Comparison of ENCODE assay signal across 8 cellular contexts in the genomic region with DNA sequence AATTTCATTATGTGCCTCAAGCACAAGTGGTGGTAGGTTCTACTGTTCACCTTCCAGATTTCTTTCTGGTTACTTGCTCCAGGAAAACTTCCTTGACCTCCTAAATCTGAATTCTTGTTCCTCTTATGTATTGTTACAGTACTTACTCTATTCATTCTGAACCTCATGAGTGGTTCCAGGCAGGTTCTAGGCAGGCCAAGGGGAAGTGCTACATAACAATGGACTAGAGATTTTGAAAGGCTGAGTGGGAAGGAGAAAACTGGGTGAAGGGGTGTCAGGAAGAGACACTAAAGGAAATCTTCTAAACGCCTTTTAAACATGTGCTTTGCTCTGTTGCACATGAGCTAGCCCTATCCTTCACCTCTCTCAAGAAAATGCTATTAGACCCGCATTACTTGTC. TPM values are rescaled to one million over a fixed set of nuclear protein-coding genes. Genes with fewer than 3 reads are reported as not detected.
DNase-seq lines count a peak whose midpoint lies in the region; ATAC-seq and TF ChIP-seq lines count a peak whose summit lies in the region.

No MANE protein-coding gene starts in this region.

- H3K9me3 ChIP-seq in ES-I3 (ENCODE audit: control insufficient read depth, insufficient read depth, low read length) = no peaks in the 10 kb centered on the region
- no peaks in the 10 kb centered on the region for H3K9me3 ChIP-seq in neuron (ENCODE audit: low read length)
- H3K9me3 ChIP-seq in aorta (ENCODE audit: control insufficient read depth, low read length) = no peaks in the 10 kb centered on the region

- DNase-seq in NOMO-1 treated with DMSO at 0.1 percent for 48 hours (lab: John Stamatoyannopoulos, UW; ENCODE audit: unreplicated experiment) (peak; percentile 15), dorsolateral prefrontal cortex (no peak), NCI-H128 (lab: John Stamatoyannopoulos, UW; ENCODE audit: unreplicated experiment) (no peak), aorta (no peak), NCI-H524 (lab: John Stamatoyannopoulos, UW) (no peak)

- H2AFZ ChIP-seq in neuron (ENCODE audit: low read depth, low read length) = no peak overlapping the region

- H3K4me3 ChIP-seq in dorsolateral prefrontal cortex = peak overlapping the region in 56 of 59 donors; percentile 80 to 100 (median 91)
- peak overlapping the region; percentile 77 for H3K4me3 ChIP-seq in neuron (ENCODE audit: low read length)
- H3K4me3 ChIP-seq in aorta (ENCODE audit: low read length in 2 of 2) = no peak overlapping the region

- H3K27ac ChIP-seq in dorsolateral prefrontal cortex = peak overlapping the region in 22 of 59 donors; percentile 1 to 100 (median 96)
- H3K27ac ChIP-seq in aorta (ENCODE audit: low read depth in 1 of 2, low read length in 2 of 2) = no peak overlapping the region

- 54 to 57% methylated on average over 2 of the region's 2 CpGs for WGBS in aorta, 2 donors

- no peak for TF ChIP-seq CTCF in dorsolateral prefrontal cortex (IDR thresholded peaks at IDR 0.05 in 54 of 56, conservative IDR thresholded peaks at IDR 0.05 in 2 of 56; ENCODE audit: low read depth in 1 of 56, partially characterized antibody in 56 of 56)

- ATAC-seq in aorta (ENCODE audit: low FRiP score) (no peak), GM21825 (IDR thresholded peaks at IDR 0.05; ENCODE audit: unreplicated experiment) (no peak)

- peak overlapping the region; percentile 66; the same call in 1 of the 2 replicates for H3K9ac ChIP-seq in ES-I3 (ENCODE audit: low read depth, low read length)

- intact Hi-C loops in dorsolateral prefrontal cortex (cut with DNase I) (loop anchor here in 1 of 2 donors (10.0 kb wide), 1 partner anchor 1099 kb away; a partner anchor contains a TSS), aorta (cut with DNase I) (no loop called here)

- H3K36me3 ChIP-seq in ES-I3 (ENCODE audit: insufficient read depth, low read length) (peaks cover 17% of the 10 kb centered on the region), neuron (ENCODE audit: insufficient read depth, low read length) (peaks cover 28% of the 10 kb centered on the region), aorta (ENCODE audit: control insufficient read depth in 1 of 2, insufficient read depth in 2 of 2, low read length in 1 of 2) (no peaks in the 10 kb centered on the region)

- peaks cover 8% of the 10 kb centered on the region for H3K4me1 ChIP-seq in ES-I3 (ENCODE audit: insufficient read depth, low read length)
- H3K4me1 ChIP-seq in neuron (ENCODE audit: insufficient read depth, low read length) = peaks cover 26% of the 10 kb centered on the region
- peaks cover 0 to 4% of the 10 kb centered on the region in 2 donors for H3K4me1 ChIP-seq in aorta (ENCODE audit: control insufficient read depth in 1 of 2, insufficient read depth in 2 of 2, low read length in 2 of 2)

- H3K27me3 ChIP-seq in dorsolateral prefrontal cortex (no peaks in the 10 kb centered on the region), neuron (ENCODE audit: insufficient read depth, low read length) (no peaks in the 10 kb centered on the region), aorta (ENCODE audit: control insufficient read depth in 1 of 2, insufficient read depth in 2 of 2, low read length in 1 of 2) (no peaks in the 10 kb centered on the region)

RNA-seq across cellular contexts. Expression of a gene that starts 1.6 kb away (rescaled TPM):
- 10 to 100 TPM in 119 of 120 experiments, 1 to 10 TPM in 1; 8.7 to 27.0 (median 15.9) TPM for total RNA-seq in dorsolateral prefrontal cortex
- 10 to 100 TPM in 1 of 2 donors, 1 to 10 TPM in 1; 7.0 to 11.5 TPM for total RNA-seq in aorta
- 1 to 10 TPM; 4.1 to 5.7 TPM for polyA plus RNA-seq in aorta

Comparison
In these comparisons a context has a peak if more than half of its experiments do, and no peak if none do; other contexts are left out.
1. H3K4me3 ChIP-seq: peak in dorsolateral prefrontal cortex (56 of 59) and neuron (single experiment); none in aorta (0 of 2).